In the genomic region with DNA sequence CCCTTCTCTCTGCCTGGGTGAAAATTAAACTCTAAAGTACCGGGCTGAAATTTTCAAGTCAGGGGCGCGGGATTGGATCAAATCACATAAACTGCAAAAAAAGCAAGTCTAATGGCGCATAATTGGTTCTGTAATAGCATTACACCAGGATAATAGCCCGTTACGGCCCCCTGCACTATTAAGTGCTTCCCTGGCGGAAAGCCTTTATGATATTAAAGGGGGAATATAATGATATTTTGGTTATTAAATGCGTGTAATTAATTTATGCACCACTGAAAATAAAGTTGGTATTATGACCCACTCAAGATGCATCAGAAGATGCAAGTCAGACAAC, we compare ENCODE assay signal across 24 cellular contexts. TPM values are rescaled to one million over a fixed set of nuclear protein-coding genes. Genes with fewer than 3 reads are reported as not detected.
DNase-seq lines count a peak whose midpoint lies in the region; ATAC-seq and TF ChIP-seq lines count a peak whose summit lies in the region.
"Had no signal": no experiment of that assay in that cellular context is flagged by ENCODE, and none has a peak within 500 bp of the region (broad histone marks: within the 10 kb centered on the region; RNA-seq: fewer than 3 reads in every experiment).

No MANE protein-coding gene starts in this region.

- H3K4me1 Mint-ChIP-seq in WTC11 = peaks cover 32% of the 10 kb centered on the region

- peaks cover 99% of the 10 kb centered on the region for H3K27me3 Mint-ChIP-seq in WTC11 (ENCODE audit: low read depth)

- H3K36me3 ChIP-seq in iPS-18a (ENCODE audit: control insufficient read depth, low read depth, low read length) (no peaks in the 10 kb centered on the region), testis (ENCODE audit: low read depth, missing control alignments) (no peaks in the 10 kb centered on the region), colonic mucosa (no peaks in the 10 kb centered on the region)
- H3K36me3 ChIP-seq: BLaER1 treated with 17β-estradiol and CSF1 and Interleukin-3, amounts not matched to agents 10 nM and 100 nM had no signal

- intact Hi-C loops in testis (cut with DNase I; ENCODE audit: low total_unique reads) = no loop called here
- intact Hi-C loops in colonic mucosa (cut with DNase I) = no loop called here

- POLR2A ChIA-PET in WTC11 (lab: Charles Lee) = no interaction called here

- no peaks in the 10 kb centered on the region for H3K9me3 ChIP-seq in iPS-18a (ENCODE audit: control insufficient read depth, low read depth, low read length)
- H3K9me3 ChIP-seq in testis = no peaks in the 10 kb centered on the region
- H3K9me3 ChIP-seq in colonic mucosa = no peaks in the 10 kb centered on the region

- H3K27ac ChIP-seq in iPS-18a (ENCODE audit: low read length) (no peak overlapping the region), testis (no peak overlapping the region), colonic mucosa (no peak overlapping the region)
- H3K27ac ChIP-seq: BLaER1 treated with 17β-estradiol and CSF1 and Interleukin-3, amounts not matched to agents 10 nM and 100 nM had no signal

- no peaks in the 10 kb centered on the region for H3K36me3 Mint-ChIP-seq in WTC11
- H3K36me3 Mint-ChIP-seq: CD8-positive, alpha-beta memory T cell had no signal

- CTCF ChIA-PET in WTC11 (lab: Charles Lee) = interaction anchor here (1.4 to 4.3 kb wide), 4 partner anchors 11 to 740 kb away, joined by 4 to 58 read pairs (median 6); no protein-coding TSS in a partner anchor

- H3K4me3 ChIP-seq in iPS-18a (ENCODE audit: low read length) (peak overlapping the region; percentile 68), testis (no peak overlapping the region), colonic mucosa (no peak overlapping the region)
- H3K4me3 ChIP-seq: BLaER1 treated with 17β-estradiol and CSF1 and Interleukin-3, amounts not matched to agents 10 nM and 100 nM; K562 had no signal

- peak overlapping the region; percentile 75 for H3K4me3 Mint-ChIP-seq in WTC11

- TF ChIP-seq CTCF in WTC11 (IDR thresholded peaks at IDR 0.05) = no peak
- TF ChIP-seq CTCF in testis (IDR thresholded peaks at IDR 0.05) = no peak
- TF ChIP-seq CTCF in colonic mucosa (IDR thresholded peaks at IDR 0.05) = no peak

- H3K27me3 ChIP-seq in iPS-18a (ENCODE audit: control insufficient read depth, insufficient read depth, low read length) (peaks cover 98% of the 10 kb centered on the region), testis (no peaks in the 10 kb centered on the region), colonic mucosa (peaks cover 61% of the 10 kb centered on the region)

- H3K4me1 ChIP-seq in iPS-18a (ENCODE audit: control insufficient read depth, low read depth, low read length) = peaks cover 17% of the 10 kb centered on the region
- peaks cover 4% of the 10 kb centered on the region for H3K4me1 ChIP-seq in testis
- no peaks in the 10 kb centered on the region for H3K4me1 ChIP-seq in colonic mucosa
- H3K4me1 ChIP-seq: BLaER1 treated with 17β-estradiol and CSF1 and Interleukin-3, amounts not matched to agents 10 nM and 100 nM had no signal

- DNase-seq in NCI-H748 (lab: John Stamatoyannopoulos, UW; ENCODE audit: unreplicated experiment) = peak; percentile 11
- DNase-seq in NCI-H748 treated with DMSO at 0.1 percent for 48 hours (lab: John Stamatoyannopoulos, UW) = no peak
- DNase-seq in WTC11 (ENCODE audit: low spot score) = no peak
- peak; percentile 0 for DNase-seq in testis
- no peak for DNase-seq in colonic mucosa
- no peak for DNase-seq in NCI-H1694 treated with DMSO at 0.1 percent for 48 hours (lab: John Stamatoyannopoulos, UW)
- DNase-seq in GM19240 (ENCODE audit: insufficient read length, low spot score) = no peak
- DNase-seq: CD8-positive, alpha-beta memory T cell; GF-D8; MV-4-11; NCI-H1436; NCI-H2029 treated with DMSO at 0.1 percent for 48 hours; NCI-H2171 treated with DMSO at 0.1 percent for 48 hours; NCI-H446 treated with DMSO at 0.1 percent for 48 hours; NCI-H774 had no signal

- no peaks in the 10 kb centered on the region for H3K9me3 Mint-ChIP-seq in WTC11

- no peak for ATAC-seq in WTC11
- ATAC-seq: Panc1 had no signal

- no peak for TF ChIP-seq POLR2A in testis (IDR thresholded peaks at IDR 0.05)

- no peak overlapping the region for H3K27ac Mint-ChIP-seq in WTC11

- WGBS in testis, 2 donors = 12 to 15% methylated on average over 8 of the region's 8 CpGs

- no peak overlapping the region for H3K9ac ChIP-seq in iPS-18a (ENCODE audit: low read length)
- H3K9ac ChIP-seq in colonic mucosa (ENCODE audit: low read depth in 2 of 2, low read length in 2 of 2) = no peak overlapping the region
- H3K9ac ChIP-seq: BLaER1 treated with 17β-estradiol and CSF1 and Interleukin-3, amounts not matched to agents 10 nM and 100 nM had no signal

TF ChIP-seq in WTC11, 78 proteins besides CTCF, POLR2A, EP300 and RAD21:
- TF ChIP-seq CBFB (CRISPR knock-in tag; IDR thresholded peaks at IDR 0.05; ENCODE audit: low read depth) = no peak
- no peak for TF ChIP-seq ZNF219 (CRISPR knock-in tag; IDR thresholded peaks at IDR 0.05; ENCODE audit: borderline replicate concordance)
- TF ChIP-seq KAT7 (CRISPR knock-in tag; IDR thresholded peaks at IDR 0.05; ENCODE audit: borderline replicate concordance) = no peak
- no peak for TF ChIP-seq ZNF512 (CRISPR knock-in tag; IDR thresholded peaks at IDR 0.05; ENCODE audit: borderline replicate concordance)
TF ChIP-seq in WTC11: peak in this region for 0.

RNA-seq across cellular contexts. Expression of gene DRGX, which starts 0.7 kb away (rescaled TPM):
- not detected in 3 replicates for total RNA-seq in WTC11 (2021)
- not detected for total RNA-seq in testis
- 0.33 TPM for polyA plus RNA-seq in testis (ENCODE audit: insufficient read depth, low read depth, low replicate concordance)
- under 1 TPM in 1 of 2 donors, not detected in 1; 0.16 TPM for total RNA-seq in colonic mucosa
- total RNA-seq: A172; CD8-positive, alpha-beta memory T cell; Daoy; H4; HT1080; K562; SK-MEL-5 had no signal
- polyA plus RNA-seq: CD8-positive, alpha-beta memory T cell; K562 had no signal

Comparison
In these comparisons a context has a peak if more than half of its experiments do, and no peak if none do; other contexts are left out.
1. DNase-seq: peak in NCI-H748 (single experiment) and testis (single experiment); none in NCI-H748 treated with DMSO at 0.1 percent for 48 hours (single experiment), WTC11 (single experiment), colonic mucosa (single experiment), NCI-H1694 treated with DMSO at 0.1 percent for 48 hours (single experiment) and GM19240 (single experiment).